In genomic region chr1:92299477-92300125, GRCh38 we compare ENCODE assay signal across 8 cellular contexts. TPM values are rescaled to one million over a fixed set of nuclear protein-coding genes. Genes with fewer than 3 reads are reported as not detected.
A peak's percentile ranks its signal among the peaks of the same experiment; 100 is the strongest.
DNase-seq lines count a peak whose midpoint lies in the region; ATAC-seq, FAIRE-seq and TF ChIP-seq lines count a peak whose summit lies in the region.

No MANE protein-coding gene starts in this region.

- peak overlapping the region; percentile 82 for H3K4me2 ChIP-seq in DND-41 (ENCODE audit: insufficient read depth, low read length)

- H3K27me3 ChIP-seq in DND-41 (ENCODE audit: insufficient read depth, low read length, poor library complexity) (no peaks in the 10 kb centered on the region), MG63 (no peaks in the 10 kb centered on the region), bronchial epithelial cell (ENCODE audit: control insufficient read depth, insufficient read depth, low read length) (no peaks in the 10 kb centered on the region)

- H3K4me3 ChIP-seq in DND-41 (ENCODE audit: low read depth in 1 of 2, low read length in 2 of 2) (peak overlapping the region; percentile 67 to 78), MG63 (peak overlapping the region; percentile 83), bronchial epithelial cell (ENCODE audit: low read depth, low read length) (peak overlapping the region; percentile 76), mucosa of descending colon (peak overlapping the region; percentile 62)

- intact Hi-C loops in mucosa of descending colon (cut with DNase I, micrococcal nuclease): no loop called here

- peak overlapping the region; percentile 89 for H2AFZ ChIP-seq in DND-41 (ENCODE audit: low read depth, low read length)

- H3K79me2 ChIP-seq in DND-41 (ENCODE audit: insufficient read depth, low read length): peaks cover 61% of the 10 kb centered on the region

- H3K27ac ChIP-seq in DND-41 (ENCODE audit: low read length): peak overlapping the region; percentile 91

- H3K9ac ChIP-seq in DND-41 (ENCODE audit: low read depth, low read length): peak overlapping the region; percentile 73

- TF ChIP-seq CTCF in DND-41 (IDR thresholded peaks at IDR 0.05; ENCODE audit: borderline replicate concordance, extremely low read depth, low read length, poor library complexity, severe bottlenecking) (no peak), bronchial epithelial cell (IDR thresholded peaks at IDR 0.05; ENCODE audit: insufficient read depth, low read length, severe bottlenecking) (no peak), mucosa of descending colon (IDR thresholded peaks at IDR 0.05) (no peak), omental fat pad (IDR thresholded peaks at IDR 0.05) (no peak)

- H3K36me3 ChIP-seq in DND-41 (ENCODE audit: insufficient read depth, low read length) (peaks cover 48% of the 10 kb centered on the region), MG63 (peaks cover 32% of the 10 kb centered on the region), bronchial epithelial cell (ENCODE audit: control insufficient read depth, insufficient read depth, low read length) (peaks cover 2% of the 10 kb centered on the region), mucosa of descending colon (ENCODE audit: low read depth) (no peaks in the 10 kb centered on the region)

- ATAC-seq in DND-41 (ENCODE audit: insufficient read depth, low read depth) (no peak), mucosa of descending colon (peak; percentile 1), GM18909 (IDR thresholded peaks at IDR 0.05; ENCODE audit: poor library complexity, unreplicated experiment) (no peak), omental fat pad (ENCODE audit: low FRiP score) (no peak), HG03280 (IDR thresholded peaks at IDR 0.05; ENCODE audit: unreplicated experiment) (no peak)

- no peak for FAIRE-seq in bronchial epithelial cell (lab: Jason Lieb, UNC)

- H4K20me1 ChIP-seq in DND-41 (ENCODE audit: insufficient read depth, low read length): no peaks in the 10 kb centered on the region; the same call in 1 of the 2 replicates

- no peak for DNase-seq in DND-41
- no peak for DNase-seq in MG63
- peak; percentile 27 for DNase-seq in bronchial epithelial cell (ENCODE audit: low read depth)
- peak in 1 of 3 donors; percentile 4 for DNase-seq in mucosa of descending colon
- no peak for DNase-seq in omental fat pad (ENCODE audit: low spot score)
- DNase-seq in putamen (ENCODE audit: low spot score): no peak

- H3K4me1 ChIP-seq in DND-41 (ENCODE audit: insufficient read depth, low read length) (peaks cover 47% of the 10 kb centered on the region), mucosa of descending colon (ENCODE audit: low read depth) (peaks cover 18% of the 10 kb centered on the region)

- H3K9me3 ChIP-seq in DND-41 (ENCODE audit: insufficient read depth, low read length, severe bottlenecking): no peaks in the 10 kb centered on the region
- H3K9me3 ChIP-seq in MG63: no peaks in the 10 kb centered on the region
- H3K9me3 ChIP-seq in mucosa of descending colon: no peaks in the 10 kb centered on the region

RNA-seq across cellular contexts. Expression of gene RPAP2, which starts 0.7 kb away (rescaled TPM):
- total RNA-seq in MG63 (2014; rRNA removed; shearing (Covaris generic); ENCODE audit: low replicate concordance): 14.8 and 60.3 TPM in 2 replicates
- total RNA-seq in bronchial epithelial cell (4.7 and 5.1 TPM in 2 replicates), mucosa of descending colon (10 to 100 TPM; 17.1 to 33.5 (median 22.6) TPM), omental fat pad (10 to 100 TPM in 1 of 4 donors, 1 to 10 TPM in 3; 4.8 to 11.5 (median 6.7) TPM)

RNA-seq across cellular contexts. Expression of gene GLMN, which starts 0.8 kb away (rescaled TPM):
- total RNA-seq in MG63 (2014; rRNA removed; shearing (Covaris generic); ENCODE audit: low replicate concordance): 11.1 and 31.0 TPM in 2 replicates
- total RNA-seq in bronchial epithelial cell (4.5 and 4.7 TPM in 2 replicates), mucosa of descending colon (1 to 10 TPM; 5.9 to 7.1 (median 6.8) TPM), omental fat pad (10 to 100 TPM in 2 of 4 donors, 1 to 10 TPM in 2; 7.0 to 12.6 (median 9.4) TPM)
